In the genomic region with DNA sequence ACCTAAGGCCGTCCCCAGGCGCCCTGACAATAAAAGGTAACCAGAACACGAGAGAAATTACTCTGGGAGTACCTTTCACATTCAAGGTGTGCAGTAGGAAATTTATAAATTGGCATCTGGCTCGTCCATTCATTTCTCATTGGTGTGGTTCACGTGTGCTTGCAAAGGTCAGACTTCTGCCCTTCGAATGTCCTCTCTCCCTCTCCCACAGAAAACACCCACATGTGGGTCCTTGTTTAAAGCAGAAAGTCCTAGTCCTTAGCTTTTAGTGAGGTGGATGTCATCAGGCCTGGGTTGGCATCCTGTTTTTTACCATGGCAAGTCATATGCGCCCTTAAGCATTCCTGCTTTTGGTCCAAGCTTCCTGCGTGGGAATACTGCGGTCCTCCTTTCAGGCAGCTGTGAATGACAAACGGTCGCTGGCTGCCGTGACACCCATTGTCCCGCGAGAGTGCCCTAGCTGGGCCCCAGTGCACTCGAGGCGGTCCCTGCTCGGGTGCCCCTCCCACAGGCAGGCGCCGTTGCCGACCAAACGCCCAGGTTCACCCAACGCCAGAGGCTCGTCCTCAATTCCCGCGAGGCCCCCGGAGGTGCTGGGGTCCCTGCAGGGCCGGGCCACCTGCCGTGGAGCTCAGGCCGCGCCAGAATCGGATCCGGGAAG, we compare ENCODE assay signal across 7 cellular contexts. TPM values are rescaled to one million over a fixed set of nuclear protein-coding genes. Genes with fewer than 3 reads are reported as not detected.
DNase-seq lines count a peak whose midpoint lies in the region; ATAC-seq and TF ChIP-seq lines count a peak whose summit lies in the region.

NUDT19 (plus strand) TSS at position 531 of the 661 bp plus-strand sequence. CDS start 140 bp downstream, outside the sequence.

- H3K27ac ChIP-seq in gastrocnemius medialis: peak within 1 kb of the TSS; percentile 69 to 92 (median 83)

- in situ Hi-C loops in gastrocnemius medialis (cut with MboI; ENCODE audit: low sequenced_read_pairs in 4 of 4): loop anchor here in 1 of 4 donors (10.0 to 25.0 kb wide), 2 partner anchors 107 to 329 kb away; partner anchors contain the start of gene PDCD5

- intact Hi-C loops in gastrocnemius medialis (cut with DNase I; ENCODE audit: low total_unique reads): loop anchor here (1.0 to 5.0 kb wide), 4 partner anchors 16 to 109 kb away; partner anchors contain the start of genes ANKRD27, PDCD5 and RGS9BP

- no peaks in the 10 kb centered on the region for H3K36me3 ChIP-seq in gastrocnemius medialis

- TF ChIP-seq CTCF in gastrocnemius medialis (IDR thresholded peaks at IDR 0.05 in 4 of 5, conservative IDR thresholded peaks at IDR 0.05 in 1 of 5): no peak

- peak; percentile 83 to 85 for TF ChIP-seq POLR2A in gastrocnemius medialis (IDR thresholded peaks at IDR 0.05)

- H3K4me1 ChIP-seq in gastrocnemius medialis: peaks cover 46 to 48% of the 10 kb centered on the region in 2 donors

- peak within 1 kb of the TSS; percentile 64 to 78 (median 66) for H3K4me3 ChIP-seq in gastrocnemius medialis

- no peaks in the 10 kb centered on the region for H3K27me3 ChIP-seq in gastrocnemius medialis

- ATAC-seq in GM18508 (IDR thresholded peaks at IDR 0.05; ENCODE audit: insufficient read depth, unreplicated experiment): peak; percentile 55
- peak; percentile 80 for ATAC-seq in HG02938 (IDR thresholded peaks at IDR 0.05; ENCODE audit: unreplicated experiment)
- peak; percentile 84 to 87 for ATAC-seq in gastrocnemius medialis

- DNase-seq in NCI-H1694 treated with DMSO at 0.1 percent for 48 hours (lab: John Stamatoyannopoulos, UW) (peak; percentile 80), T-helper 9 cell (peak; percentile 55), astrocyte of the hippocampus (ENCODE audit: low read depth, low spot score) (peak; percentile 93), hypothalamus (lab: John Stamatoyannopoulos, UW) (peak in 50 of 51 donors; percentile 20 to 90 (median 72)), gastrocnemius medialis (peak; percentile 81 to 86)

- no peaks in the 10 kb centered on the region for H3K9me3 ChIP-seq in gastrocnemius medialis

RNA-seq across cellular contexts. Expression of gene NUDT19, which starts in this region (rescaled TPM):
- total RNA-seq in gastrocnemius medialis: 10 to 100 TPM; 28.8 to 34.8 (median 29.2) TPM

Comparison
In these comparisons a context has a peak if more than half of its experiments do, and no peak if none do; other contexts are left out.
1. Peak in every context shown above with its lines: DNase-seq, ATAC-seq, H3K4me3 ChIP-seq and H3K27ac ChIP-seq.